1 cellular context compared by ENCODE assay signal in genomic region chrX:112941209-112941788, GRCh38.
TF ChIP-seq lines count a peak whose summit lies in the region.

No MANE protein-coding gene starts in this region.

TF ChIP-seq in IMR-90, 13 proteins besides CTCF, POLR2A, EP300 and RAD21 (continued from another document):
- TF ChIP-seq ELK1 (IDR thresholded peaks at IDR 0.05; ENCODE audit: borderline replicate concordance, low read depth, low read length) = no peak
